ENCODE assay signal across 8 cellular contexts in genomic region chr7:38169862-38170261, GRCh38. TPM values are rescaled to one million over a fixed set of nuclear protein-coding genes. Genes with fewer than 3 reads are reported as not detected.
DNase-seq lines count a peak whose midpoint lies in the region; ATAC-seq and TF ChIP-seq lines count a peak whose summit lies in the region.

No MANE protein-coding gene starts in this region.

- H4K20me1 ChIP-seq in fibroblast of lung (ENCODE audit: control insufficient read depth, extremely low read depth, insufficient read depth, low read length), result no peaks in the 10 kb centered on the region

- H3K9ac ChIP-seq in fibroblast of lung (ENCODE audit: insufficient read depth, low read length), result no peak overlapping the region

- H3K79me2 ChIP-seq in fibroblast of lung (ENCODE audit: control insufficient read depth, insufficient read depth, low read length), result no peaks in the 10 kb centered on the region

- no peaks in the 10 kb centered on the region for H3K9me3 ChIP-seq in fibroblast of lung (ENCODE audit: control insufficient read depth, insufficient read depth, low read depth, low read length)

- no peak overlapping the region for H3K27ac ChIP-seq in fibroblast of lung (ENCODE audit: insufficient read depth, low read length)

- H3K4me2 ChIP-seq in fibroblast of lung (ENCODE audit: extremely low read depth, insufficient read depth, low read length), result peak overlapping the region; percentile 30

- no peak overlapping the region for H3K4me3 ChIP-seq in fibroblast of lung (replicated peaks in 1 of 4; ENCODE audit: control extremely low read depth in 1 of 4, insufficient read depth in 1 of 4, low read depth in 3 of 4, low read length in 4 of 4)

- DNase-seq in stimulated activated CD8-positive, alpha-beta memory T cell treated with anti-CD3 and anti-CD28 coated beads, Interleukin-4, amount 100 ng/mL, for 24 hours (ENCODE audit: low read depth), result peak; percentile 3
- DNase-seq in stimulated activated CD8-positive, alpha-beta memory T cell treated with anti-CD3 and anti-CD28 coated beads, Interleukin-4, amount 100 ng/mL, for 48 hours, result no peak
- DNase-seq in M059J (ENCODE audit: low read depth) (peak; percentile 93), fibroblast of lung (ENCODE audit: low read depth in 2 of 2) (peak; percentile 95 to 98), mesenteric fat pad (ENCODE audit: low spot score) (no peak), NCI-H524 (lab: John Stamatoyannopoulos, UW) (no peak)
- no peak for DNase-seq in effector CD4-positive, alpha-beta T cell

- no peaks in the 10 kb centered on the region for H3K4me1 ChIP-seq in fibroblast of lung (ENCODE audit: control insufficient read depth, extremely low read depth, insufficient read depth, low read length)

- no peak for ATAC-seq in GM18502 (IDR thresholded peaks at IDR 0.05; ENCODE audit: poor library complexity, unreplicated experiment)

- H3K27me3 ChIP-seq in fibroblast of lung (ENCODE audit: control insufficient read depth, insufficient read depth, low read length), result no peaks in the 10 kb centered on the region

- TF ChIP-seq CTCF in fibroblast of lung (conservative IDR thresholded peaks at IDR 0.05 in 1 of 2, IDR thresholded peaks at IDR 0.05 in 1 of 2; ENCODE audit: low read depth in 1 of 2, low read length in 2 of 2), result no peak

- H2AFZ ChIP-seq in fibroblast of lung (ENCODE audit: low read length), result no peak overlapping the region

- no peaks in the 10 kb centered on the region for H3K36me3 ChIP-seq in fibroblast of lung (ENCODE audit: control insufficient read depth, insufficient read depth, low read length)

RNA-seq across cellular contexts. Expression of gene STARD3NL, which starts 8.2 kb away (rescaled TPM):
- 129 and 149 TPM in 2 replicates for total RNA-seq in M059J (2014; rRNA removed; shearing (Covaris generic))
- total RNA-seq in fibroblast of lung, result 91.9 and 105 TPM in 2 replicates
- polyA plus RNA-seq in fibroblast of lung, result 71.9 and 73.6 TPM in 2 replicates
- 41.2 and 50.7 TPM in 2 replicates for polyA plus RNA-seq in fibroblast of lung (2012)
- 9.1 and 24.6 TPM in 2 replicates for polyA minus RNA-seq in fibroblast of lung (ENCODE audit: low replicate concordance)
- 37.1 TPM for total RNA-seq in mesenteric fat pad

Comparison
In these comparisons a context has a peak if more than half of its experiments do, and no peak if none do; other contexts are left out.
1. DNase-seq: peak in stimulated activated CD8-positive, alpha-beta memory T cell treated with anti-CD3 and anti-CD28 coated beads, Interleukin-4, amount 100 ng/mL, for 24 hours (single experiment), M059J (single experiment) and fibroblast of lung (2 of 2); none in stimulated activated CD8-positive, alpha-beta memory T cell treated with anti-CD3 and anti-CD28 coated beads, Interleukin-4, amount 100 ng/mL, for 48 hours (single experiment), mesenteric fat pad (single experiment), effector CD4-positive, alpha-beta T cell (single experiment) and NCI-H524 (0 of 2).